ENCODE assay signal across 17 cellular contexts in genomic region chr12:95739561-95740313, GRCh38. TPM values are rescaled to one million over a fixed set of nuclear protein-coding genes. Genes with fewer than 3 reads are reported as not detected.
DNase-seq lines count a peak whose midpoint lies in the region; ATAC-seq, FAIRE-seq and TF ChIP-seq lines count a peak whose summit lies in the region.
"Had no signal": no experiment of that assay in that cellular context is flagged by ENCODE, and none has a peak within 500 bp of the region (broad histone marks: within the 10 kb centered on the region; RNA-seq: fewer than 3 reads in every experiment).

No MANE protein-coding gene starts in this region.

- no peak overlapping the region for H2AFZ ChIP-seq in mammary epithelial cell (ENCODE audit: low read depth, low read length)

- TF ChIP-seq POLR2A in breast epithelium (IDR thresholded peaks at IDR 0.05) (no peak), vagina (IDR thresholded peaks at IDR 0.05) (no peak)

- no peaks in the 10 kb centered on the region for H3K79me2 ChIP-seq in mammary epithelial cell (ENCODE audit: insufficient read depth, low read length)

- no peaks in the 10 kb centered on the region for H4K20me1 ChIP-seq in mammary epithelial cell (ENCODE audit: insufficient read depth, low read length)

- FAIRE-seq in pancreas (lab: Jason Lieb, UNC) (no peak), urothelium cell line (lab: Jason Lieb, UNC) (no peak)

- 42% methylated on average over 11 of the region's 13 CpGs for WGBS in mammary epithelial cell (ENCODE audit: low coverage, missing lambda C conversion rate)
- WGBS in pancreas, 2 donors: 38 to 46% methylated on average over 13 of the region's 13 CpGs

- no TSS peak for BruUV-seq in mammary epithelial cell (replicated peaks; lab: Mats Ljungman, UMichigan)

- no peak overlapping the region for H3K4me2 ChIP-seq in mammary epithelial cell (ENCODE audit: insufficient read depth, low read depth, low read length)

- dilution Hi-C loops in mammary epithelial cell (cut with HindIII; ENCODE audit: low sequenced_read_pairs): no loop called here

- DNase-seq in breast epithelium (ENCODE audit: low spot score in 2 of 2): peak; percentile 69 to 80
- no peak for DNase-seq in mammary epithelial cell
- DNase-seq in left cardiac atrium: peak; percentile 88
- peak in 4 of 6 donors; percentile 31 to 55 (median 53) for DNase-seq in pancreas
- no peak for DNase-seq in vagina (ENCODE audit: extremely low spot score in 2 of 2)
- no peak for DNase-seq in urothelium cell line (ENCODE audit: low spot score)
- DNase-seq in ecto neural progenitor cell (ENCODE audit: low spot score): no peak
- DNase-seq: 8988T; activated CD4-positive, alpha-beta T cell treated with anti-CD3 and anti-CD28 coated beads for 48 hours; activated T-cell treated with anti-CD3 and anti-CD28 coated beads, Interleukin-2, amount 50 U/mL, for 72 hours; CD8-positive, alpha-beta memory T cell; GF-D8; NCI-H226; stimulated activated CD4-positive, alpha-beta T cell treated with anti-CD3 and anti-CD28 coated beads, Interleukin-4, amount 100 ng/mL, for 4 hours; SW 1271 had no signal

- CTCF ChIA-PET in mammary epithelial cell (lab: Charles Lee; ENCODE audit: low non-redundant PET): no interaction called here

- no peak for TF ChIP-seq CTCF in breast epithelium (IDR thresholded peaks at IDR 0.05)
- no peak for TF ChIP-seq CTCF in mammary epithelial cell (conservative IDR thresholded peaks at IDR 0.05 in 1 of 2, IDR thresholded peaks at IDR 0.05 in 1 of 2; ENCODE audit: extremely low read depth in 1 of 2, insufficient read depth in 1 of 2, low read depth in 1 of 2, low read length in 2 of 2)
- no peak for TF ChIP-seq CTCF in pancreas (IDR thresholded peaks at IDR 0.05)
- TF ChIP-seq CTCF in vagina (IDR thresholded peaks at IDR 0.05): no peak

- no peak overlapping the region for H3K9ac ChIP-seq in mammary epithelial cell (ENCODE audit: insufficient read depth, low read length)

- H3K27ac ChIP-seq in breast epithelium: peak overlapping the region; percentile 89 to 90
- no peak overlapping the region for H3K27ac ChIP-seq in mammary epithelial cell (ENCODE audit: insufficient read depth, low read depth, low read length)
- H3K27ac ChIP-seq in pancreas: peak overlapping the region; percentile 18 to 87 (median 62)
- H3K27ac ChIP-seq in vagina: peak overlapping the region; percentile 24

- in situ Hi-C loops in mammary epithelial cell (cut with MboI; ENCODE audit: low sequenced_read_pairs in 2 of 2): loop anchor here in 1 of 2 donors (10.0 kb wide), 1 partner anchor 115 kb away; no protein-coding TSS in a partner anchor

- H3K36me3 ChIP-seq in breast epithelium (no peaks in the 10 kb centered on the region), mammary epithelial cell (ENCODE audit: insufficient read depth, low read length) (no peaks in the 10 kb centered on the region), pancreas (no peaks in the 10 kb centered on the region), vagina (no peaks in the 10 kb centered on the region)

- intact Hi-C loops in breast epithelium (cut with DNase I; ENCODE audit: low total_unique reads): loop anchor here (5.0 kb wide), 1 partner anchor 508 kb away; no protein-coding TSS in a partner anchor
- intact Hi-C loops in mammary epithelial cell (cut with micrococcal nuclease): loop anchor here (5.0 kb wide), 2 partner anchors 78 to 157 kb away; no protein-coding TSS in a partner anchor
- intact Hi-C loops in left cardiac atrium (cut with DNase I): loop anchor here in 1 of 2 donors (5.0 kb wide), 1 partner anchor 47 kb away; no protein-coding TSS in a partner anchor
- intact Hi-C loops in pancreas (cut with DNase I): no loop called here
- intact Hi-C loops in vagina (cut with DNase I): no loop called here

- no peaks in the 10 kb centered on the region for H3K27me3 ChIP-seq in breast epithelium
- H3K27me3 ChIP-seq in mammary epithelial cell (ENCODE audit: insufficient read depth, low read length): no peaks in the 10 kb centered on the region
- H3K27me3 ChIP-seq in pancreas: no peaks in the 10 kb centered on the region
- no peaks in the 10 kb centered on the region for H3K27me3 ChIP-seq in vagina

- ATAC-seq in left cardiac atrium: peak; percentile 87 to 90
- peak; percentile 5 to 29 (median 18) for ATAC-seq in pancreas
- no peak for ATAC-seq in HG03520 (IDR thresholded peaks at IDR 0.05; ENCODE audit: unreplicated experiment)
- ATAC-seq: activated T-cell treated with anti-CD3 and anti-CD28 coated beads, Interleukin-2, amount 50 U/mL, for 72 hours; stimulated activated effector memory CD8-positive, alpha-beta T cell treated with anti-CD3 and anti-CD28 coated beads, Interleukin-12 subunit alpha, Interleukin-12 subunit beta, amount 100 ng/mL, for 72 hours had no signal

- H3K9me3 ChIP-seq in breast epithelium: peaks cover 0 to 2% of the 10 kb centered on the region in 2 donors
- H3K9me3 ChIP-seq in mammary epithelial cell (replicated peaks; ENCODE audit: insufficient read depth, low read length): no peaks in the 10 kb centered on the region
- no peaks in the 10 kb centered on the region for H3K9me3 ChIP-seq in pancreas
- H3K9me3 ChIP-seq in vagina: no peaks in the 10 kb centered on the region

- H3K4me1 ChIP-seq in breast epithelium (peaks cover 0 to 6% of the 10 kb centered on the region in 2 donors), mammary epithelial cell (ENCODE audit: insufficient read depth, low read length) (peaks cover 3% of the 10 kb centered on the region), pancreas (peaks cover 29 to 50% (median 45%) of the 10 kb centered on the region in 3 donors), vagina (peaks cover 14% of the 10 kb centered on the region)

- H3K4me3 ChIP-seq in breast epithelium (peak overlapping the region in 2 of 3 donors; percentile 4 to 29), mammary epithelial cell (replicated peaks in 1 of 3; ENCODE audit: insufficient read depth in 1 of 3, low read depth in 2 of 3, low read length in 3 of 3) (no peak overlapping the region), pancreas (no peak overlapping the region), vagina (no peak overlapping the region)

RNA-seq across cellular contexts. Expression of gene NTN4, which starts 50.8 kb away (rescaled TPM):
- 100 to 1,000 TPM in 2 of 3 donors, 10 to 100 TPM in 1; 27.4 to 188 (median 110) TPM for total RNA-seq in breast epithelium
- total RNA-seq in mammary epithelial cell: 10 to 100 TPM; 38.6 to 47.2 TPM
- polyA plus RNA-seq in mammary epithelial cell: 9.0 TPM
- polyA minus RNA-seq in mammary epithelial cell: 8.8 TPM
- total RNA-seq in left cardiac atrium: 10 to 100 TPM; 63.3 to 81.4 TPM
- 10 to 100 TPM; 14.6 to 63.9 (median 22.7) TPM for total RNA-seq in pancreas
- polyA plus RNA-seq in pancreas: 10 to 100 TPM; 15.5 to 18.1 TPM
- total RNA-seq in vagina: 21.9 TPM
- total RNA-seq: CD8-positive, alpha-beta memory T cell had no signal

Comparison
In these comparisons a context has a peak if more than half of its experiments do, and no peak if none do; other contexts are left out.
1. DNase-seq: peak in breast epithelium (2 of 2), left cardiac atrium (single experiment) and pancreas (4 of 6); none in mammary epithelial cell (single experiment), vagina (0 of 2), urothelium cell line (single experiment) and ecto neural progenitor cell (single experiment).
2. H3K4me3 ChIP-seq: peak in breast epithelium (2 of 3); none in mammary epithelial cell (0 of 3), pancreas (0 of 4) and vagina (0 of 2).
3. intact Hi-C loops: an anchor here in breast epithelium (5.0 kb wide) and mammary epithelial cell (5.0 kb wide); none called in pancreas and vagina.